ENCODE assay signal across 8 cellular contexts in the genomic region with DNA sequence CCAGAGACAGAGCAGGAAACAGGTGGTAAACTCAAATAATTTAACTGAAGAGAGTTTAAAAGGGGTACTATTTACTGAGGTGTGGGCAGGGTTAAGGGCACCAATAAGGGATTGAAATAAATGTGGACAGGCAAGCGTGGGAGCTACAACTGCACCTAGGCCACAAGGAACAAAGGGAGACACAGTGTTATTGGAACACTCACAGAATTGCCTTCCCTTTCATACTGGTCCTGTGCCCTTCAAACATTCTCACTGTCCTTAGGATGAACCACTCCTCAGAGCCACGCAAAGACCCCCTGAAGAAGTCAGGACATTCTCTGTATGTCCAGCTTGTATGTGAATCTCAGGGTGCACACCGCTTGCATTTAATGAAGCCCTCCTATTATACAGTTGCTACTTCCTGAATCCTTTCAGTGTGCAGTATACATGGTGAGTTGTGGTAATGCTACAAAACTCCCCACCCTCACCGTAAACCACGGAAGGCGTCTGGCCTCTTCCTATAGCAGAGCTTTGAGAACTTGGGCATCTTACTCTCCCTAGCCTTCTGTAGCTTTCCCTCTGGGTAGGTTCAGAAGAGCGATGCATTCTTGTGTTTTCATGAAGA. TPM values are rescaled to one million over a fixed set of nuclear protein-coding genes. Genes with fewer than 3 reads are reported as not detected.
DNase-seq lines count a peak whose midpoint lies in the region; ATAC-seq and TF ChIP-seq lines count a peak whose summit lies in the region.

No MANE protein-coding gene starts in this region.

- H3K27ac ChIP-seq in colonic mucosa = peak overlapping the region; percentile 32

- TF ChIP-seq CTCF in colonic mucosa (IDR thresholded peaks at IDR 0.05) = no peak

- no peaks in the 10 kb centered on the region for H3K4me1 ChIP-seq in colonic mucosa

- no peak overlapping the region for H3K9ac ChIP-seq in colonic mucosa (ENCODE audit: low read depth in 2 of 2, low read length in 2 of 2)

- no peaks in the 10 kb centered on the region for H3K36me3 ChIP-seq in colonic mucosa

- peak; percentile 72 for ATAC-seq in GM18517 (IDR thresholded peaks at IDR 0.05; ENCODE audit: unreplicated experiment)
- peak; percentile 97 for ATAC-seq in HG02884 (IDR thresholded peaks at IDR 0.05; ENCODE audit: unreplicated experiment)

- intact Hi-C loops in colonic mucosa (cut with DNase I) = no loop called here

- H3K27me3 ChIP-seq in colonic mucosa = no peaks in the 10 kb centered on the region

- no peak overlapping the region for H3K4me3 ChIP-seq in colonic mucosa

- no peaks in the 10 kb centered on the region for H3K9me3 ChIP-seq in colonic mucosa

- DNase-seq in T-helper 2 cell (peak; percentile 15 to 94 (median 63)), colonic mucosa (peak; percentile 25), GM03348 (ENCODE audit: low spot score) (no peak), DMS79 (lab: John Stamatoyannopoulos, UW) (no peak), COLO668 (lab: John Stamatoyannopoulos, UW; ENCODE audit: unreplicated experiment) (no peak)
- peak; percentile 31 to 52 for DNase-seq in stimulated activated CD8-positive, alpha-beta memory T cell treated with anti-CD3 and anti-CD28 coated beads, Interleukin-7, amount 100 ng/mL, for 48 hours (ENCODE audit: extremely low read depth in 1 of 2, low read depth in 1 of 2)

RNA-seq across cellular contexts. Expression of gene MRPL1, which starts 9.6 kb away (rescaled TPM):
- 10 to 100 TPM; 37.2 to 42.3 TPM for total RNA-seq in colonic mucosa

RNA-seq across cellular contexts. Expression of gene CNOT6L, which starts 33.8 kb away (rescaled TPM):
- 10 to 100 TPM; 32.4 to 56.6 TPM for total RNA-seq in colonic mucosa

Comparison
In these comparisons a context has a peak if more than half of its experiments do, and no peak if none do; other contexts are left out.
1. DNase-seq: peak in T-helper 2 cell (5 of 5), colonic mucosa (single experiment) and stimulated activated CD8-positive, alpha-beta memory T cell treated with anti-CD3 and anti-CD28 coated beads, Interleukin-7, amount 100 ng/mL, for 48 hours (2 of 2); none in GM03348 (single experiment), DMS79 (single experiment) and COLO668 (single experiment).